Comparison of ENCODE assay signal across 1 cellular context in the genomic region with DNA sequence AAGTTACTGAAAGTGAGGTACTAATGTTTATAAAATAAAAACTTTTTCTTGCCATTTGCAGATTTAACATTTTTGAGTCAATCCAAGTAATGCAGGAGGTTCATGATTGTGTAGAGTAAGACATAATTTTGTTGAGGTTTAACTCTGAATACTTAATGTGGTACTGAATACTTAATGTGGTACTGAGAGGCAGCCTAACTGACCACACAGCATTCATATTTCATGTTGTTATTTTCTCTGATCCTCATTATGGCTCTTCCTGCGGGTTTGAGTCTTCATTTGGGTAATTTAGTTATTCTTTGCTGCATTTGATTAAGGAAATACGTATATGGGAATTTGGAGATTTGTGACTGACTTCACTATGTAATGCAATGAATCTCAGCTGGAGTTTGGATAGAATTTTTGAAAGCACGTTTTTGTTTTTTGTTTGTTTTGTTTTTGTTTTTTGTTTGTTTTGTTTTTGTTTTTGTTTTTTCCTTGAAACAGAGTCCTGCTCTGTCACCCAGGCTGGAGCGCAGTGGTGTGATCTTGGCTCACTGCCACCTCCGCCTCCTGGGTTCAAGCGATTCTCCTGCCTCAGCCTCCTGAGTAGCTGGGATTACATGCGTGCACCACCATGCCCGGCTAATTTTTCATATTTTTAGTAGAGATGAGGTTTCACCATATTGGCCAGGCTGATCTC.
TF ChIP-seq lines count a peak whose summit lies in the region.

No MANE protein-coding gene starts in this region.

TF ChIP-seq in A549, 52 proteins besides CTCF, POLR2A, EP300 and RAD21:
- TF ChIP-seq NFE2L2 (conservative IDR thresholded peaks at IDR 0.05; ENCODE audit: low read length), result no peak
- TF ChIP-seq, protein P1, sequence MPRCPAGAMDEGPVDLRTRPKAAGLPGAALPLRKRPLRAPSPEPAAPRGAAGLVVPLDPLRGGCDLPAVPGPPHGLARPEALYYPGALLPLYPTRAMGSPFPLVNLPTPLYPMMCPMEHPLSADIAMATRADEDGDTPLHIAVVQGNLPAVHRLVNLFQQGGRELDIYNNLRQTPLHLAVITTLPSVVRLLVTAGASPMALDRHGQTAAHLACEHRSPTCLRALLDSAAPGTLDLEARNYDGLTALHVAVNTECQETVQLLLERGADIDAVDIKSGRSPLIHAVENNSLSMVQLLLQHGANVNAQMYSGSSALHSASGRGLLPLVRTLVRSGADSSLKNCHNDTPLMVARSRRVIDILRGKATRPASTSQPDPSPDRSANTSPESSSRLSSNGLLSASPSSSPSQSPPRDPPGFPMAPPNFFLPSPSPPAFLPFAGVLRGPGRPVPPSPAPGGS (IDR thresholded peaks at IDR 0.05), result no peak
- no peak for TF ChIP-seq TP53 (CRISPR knock-in tag; IDR thresholded peaks at IDR 0.05)
- no peak for TF ChIP-seq CBX2 (IDR thresholded peaks at IDR 0.05; ENCODE audit: borderline replicate concordance, low read depth)
- no peak for TF ChIP-seq ZNF302 (CRISPR knock-in tag; IDR thresholded peaks at IDR 0.05)
- no peak for TF ChIP-seq SMC3 (IDR thresholded peaks at IDR 0.05)
- no peak for TF ChIP-seq MYC (IDR thresholded peaks at IDR 0.05; ENCODE audit: borderline replicate concordance, low read length)
- no peak for TF ChIP-seq FOSB (CRISPR knock-in tag; IDR thresholded peaks at IDR 0.05)
- TF ChIP-seq NPAS2 (CRISPR knock-in tag; IDR thresholded peaks at IDR 0.05; ENCODE audit: borderline replicate concordance), result no peak
- TF ChIP-seq, protein P2, sequence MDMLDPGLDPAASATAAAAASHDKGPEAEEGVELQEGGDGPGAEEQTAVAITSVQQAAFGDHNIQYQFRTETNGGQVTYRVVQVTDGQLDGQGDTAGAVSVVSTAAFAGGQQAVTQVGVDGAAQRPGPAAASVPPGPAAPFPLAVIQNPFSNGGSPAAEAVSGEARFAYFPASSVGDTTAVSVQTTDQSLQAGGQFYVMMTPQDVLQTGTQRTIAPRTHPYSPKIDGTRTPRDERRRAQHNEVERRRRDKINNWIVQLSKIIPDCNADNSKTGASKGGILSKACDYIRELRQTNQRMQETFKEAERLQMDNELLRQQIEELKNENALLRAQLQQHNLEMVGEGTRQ (IDR thresholded peaks at IDR 0.05), result no peak
- TF ChIP-seq TFCP2L1 (CRISPR knock-in tag; IDR thresholded peaks at IDR 0.05), result no peak
- no peak for TF ChIP-seq BHLHE40 (IDR thresholded peaks at IDR 0.05; ENCODE audit: low read depth, low read length)
- no peak for TF ChIP-seq ZFP36 (IDR thresholded peaks at IDR 0.05; ENCODE audit: borderline replicate concordance, partially characterized antibody)
- no peak for TF ChIP-seq HOXB13 (CRISPR knock-in tag; IDR thresholded peaks at IDR 0.05; ENCODE audit: low read depth)
- no peak for TF ChIP-seq RCOR1 (IDR thresholded peaks at IDR 0.05; ENCODE audit: low read depth, low read length)
- TF ChIP-seq, protein P3, sequence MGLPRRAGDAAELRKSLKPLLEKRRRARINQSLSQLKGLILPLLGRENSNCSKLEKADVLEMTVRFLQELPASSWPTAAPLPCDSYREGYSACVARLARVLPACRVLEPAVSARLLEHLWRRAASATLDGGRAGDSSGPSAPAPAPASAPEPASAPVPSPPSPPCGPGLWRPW (IDR thresholded peaks at IDR 0.05), result no peak
- TF ChIP-seq RARB (CRISPR knock-in tag; IDR thresholded peaks at IDR 0.05), result no peak
- TF ChIP-seq, protein P4, sequence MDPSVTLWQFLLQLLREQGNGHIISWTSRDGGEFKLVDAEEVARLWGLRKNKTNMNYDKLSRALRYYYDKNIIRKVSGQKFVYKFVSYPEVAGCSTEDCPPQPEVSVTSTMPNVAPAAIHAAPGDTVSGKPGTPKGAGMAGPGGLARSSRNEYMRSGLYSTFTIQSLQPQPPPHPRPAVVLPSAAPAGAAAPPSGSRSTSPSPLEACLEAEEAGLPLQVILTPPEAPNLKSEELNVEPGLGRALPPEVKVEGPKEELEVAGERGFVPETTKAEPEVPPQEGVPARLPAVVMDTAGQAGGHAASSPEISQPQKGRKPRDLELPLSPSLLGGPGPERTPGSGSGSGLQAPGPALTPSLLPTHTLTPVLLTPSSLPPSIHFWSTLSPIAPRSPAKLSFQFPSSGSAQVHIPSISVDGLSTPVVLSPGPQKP (IDR thresholded peaks at IDR 0.05; ENCODE audit: low read depth, low read length), result no peak
